In genomic region chrX:71629467-71629866, GRCh38 we compare ENCODE assay signal across 12 cellular contexts. TPM values are rescaled to one million over a fixed set of nuclear protein-coding genes. Genes with fewer than 3 reads are reported as not detected.
A peak's percentile ranks its signal among the peaks of the same experiment; 100 is the strongest.
DNase-seq lines count a peak whose midpoint lies in the region; ATAC-seq and TF ChIP-seq lines count a peak whose summit lies in the region.
"Had no signal": no experiment of that assay in that cellular context is flagged by ENCODE, and none has a peak within 500 bp of the region (broad histone marks: within the 10 kb centered on the region; RNA-seq: fewer than 3 reads in every experiment).

No MANE protein-coding gene starts in this region.

- intact Hi-C loops in OCI-LY7 (cut with micrococcal nuclease; ENCODE audit: unreplicated experiment), result no loop called here
- intact Hi-C loops in left colon (cut with DNase I, micrococcal nuclease), result no loop called here
- intact Hi-C loops in lower leg skin (cut with DNase I; ENCODE audit: low total_unique reads), result no loop called here

- TF ChIP-seq POLR2A in lower leg skin (IDR thresholded peaks at IDR 0.05), result no peak

- no peaks in the 10 kb centered on the region for H3K9me3 ChIP-seq in OCI-LY7 (ENCODE audit: low read length)
- H3K9me3 ChIP-seq: adrenal gland, upper lobe of left lung had no signal

- POLR2A ChIA-PET in OCI-LY7 (lab: Charles Lee), result no interaction called here

- no peaks in the 10 kb centered on the region for H3K9me2 ChIP-seq in OCI-LY7 (ENCODE audit: insufficient read depth, low read length)

- no peaks in the 10 kb centered on the region for H3K79me2 ChIP-seq in OCI-LY7 (ENCODE audit: insufficient read depth, low read depth, low read length)

- DNase-seq in OCI-LY7 (ENCODE audit: low spot score) (peak; percentile 61), left colon (no peak), lower leg skin (ENCODE audit: low spot score in 2 of 2) (no peak), NK-92 (lab: John Stamatoyannopoulos, UW; ENCODE audit: unreplicated experiment) (no peak), NCI-H345 treated with DMSO at 0.1 percent for 48 hours (lab: John Stamatoyannopoulos, UW; ENCODE audit: unreplicated experiment) (no peak)
- DNase-seq: adrenal gland, NCI-H345, upper lobe of left lung had no signal

- H3K4me3 ChIP-seq in OCI-LY7 (ENCODE audit: low read depth, low read length, poor library complexity, severe bottlenecking) (peak overlapping the region; percentile 46), lower leg skin (ENCODE audit: low read depth, poor library complexity, severe bottlenecking) (no peak overlapping the region)
- H3K4me3 ChIP-seq: adrenal gland, upper lobe of left lung had no signal

- WGBS in lower leg skin, 2 donors, result 78 to 79% methylated on average over 2 of the region's 2 CpGs

- no peaks in the 10 kb centered on the region for H4K20me1 ChIP-seq in OCI-LY7 (ENCODE audit: insufficient read depth, low read length)

- no peaks in the 10 kb centered on the region for H3K36me3 ChIP-seq in OCI-LY7 (ENCODE audit: insufficient read depth, low read length)
- H3K36me3 ChIP-seq: adrenal gland, upper lobe of left lung had no signal

- BruUV-seq in OCI-LY7 (replicated peaks; lab: Mats Ljungman, UMichigan), result no TSS peak

- ATAC-seq in GM18499 (IDR thresholded peaks at IDR 0.05; ENCODE audit: insufficient read depth, unreplicated experiment) (peak; percentile 64), GM21367 (IDR thresholded peaks at IDR 0.05; ENCODE audit: unreplicated experiment) (peak; percentile 62), HG02973 (IDR thresholded peaks at IDR 0.05; ENCODE audit: unreplicated experiment) (peak; percentile 52), left colon (no peak)

- CTCF ChIA-PET in OCI-LY7 (lab: Charles Lee; ENCODE audit: unreplicated experiment), result no interaction called here

- peak overlapping the region; percentile 86 for H3K4me2 ChIP-seq in OCI-LY7 (ENCODE audit: low read length)

- H3K4me1 ChIP-seq in OCI-LY7 (ENCODE audit: insufficient read depth, low read length, poor library complexity, severe bottlenecking), result peaks cover 21% of the 10 kb centered on the region
- H3K4me1 ChIP-seq: adrenal gland had no signal

- H2AFZ ChIP-seq in OCI-LY7 (ENCODE audit: low read length), result peak overlapping the region; percentile 65; the same call in 1 of the 2 replicates

- H3K27ac ChIP-seq in OCI-LY7 (ENCODE audit: low read depth, low read length, poor library complexity, severe bottlenecking), result peak overlapping the region; percentile 48
- H3K27ac ChIP-seq: adrenal gland, upper lobe of left lung had no signal

- TF ChIP-seq CTCF in OCI-LY7 (conservative IDR thresholded peaks at IDR 0.05; ENCODE audit: low read length), result no peak
- TF ChIP-seq CTCF in lower leg skin (IDR thresholded peaks at IDR 0.05), result no peak

RNA-seq across cellular contexts. Expression of gene CXCR3, which starts 11.2 kb away (rescaled TPM):
- not detected in 2 replicates for total RNA-seq in OCI-LY7 (2014; rRNA removed; shearing (Covaris generic))
- total RNA-seq in OCI-LY7 (2022) (not detected in 2 replicates), left colon (1 to 10 TPM; 2.3 to 2.7 TPM), lower leg skin (not detected)
- total RNA-seq: RPMI7951 had no signal

RNA-seq across cellular contexts. Expression of gene GCNA, which starts 51.2 kb away (rescaled TPM):
- total RNA-seq in OCI-LY7 (2014; rRNA removed; shearing (Covaris generic)), result 2.0 and 2.1 TPM in 2 replicates
- total RNA-seq in OCI-LY7 (2022) (3.9 and 4.2 TPM in 2 replicates), left colon (1 to 10 TPM; 1.1 to 1.2 TPM), lower leg skin (1 to 10 TPM in 2 of 4 donors, under 1 TPM in 2; 0.67 to 3.8 (median 0.98) TPM)
